ENCODE assay signal across 8 cellular contexts in genomic region chr6:111483736-111484654, GRCh38. TPM values are rescaled to one million over a fixed set of nuclear protein-coding genes. Genes with fewer than 3 reads are reported as not detected.
A peak's percentile ranks its signal among the peaks of the same experiment; 100 is the strongest.
DNase-seq lines count a peak whose midpoint lies in the region; ATAC-seq and TF ChIP-seq lines count a peak whose summit lies in the region.

No MANE protein-coding gene starts in this region.

- H3K4me3 ChIP-seq in WI38 (ENCODE audit: low read depth, low read length) (peak overlapping the region; percentile 78), kidney epithelial cell (ENCODE audit: low read depth, low read length) (peak overlapping the region; percentile 90)

- DNase-seq in AG08396 (ENCODE audit: low spot score) (peak; percentile 92), NCI-H2171 (lab: John Stamatoyannopoulos, UW) (peak; percentile 91), cerebellar nuclear complex (lab: John Stamatoyannopoulos, UW) (peak; percentile 53 to 68), kidney epithelial cell (ENCODE audit: low read depth) (peak; percentile 86)
- DNase-seq in stimulated activated CD4-positive, alpha-beta T cell treated with anti-CD3 and anti-CD28 coated beads, Interleukin-15, amount 100 ng/mL, for 1 hour (ENCODE audit: low read depth in 1 of 2, low spot score in 1 of 2): peak; percentile 50 to 82

- TF ChIP-seq CTCF in WI38 (IDR thresholded peaks at IDR 0.05; ENCODE audit: low read depth, low read length): no peak
- TF ChIP-seq CTCF in kidney epithelial cell (IDR thresholded peaks at IDR 0.05; ENCODE audit: insufficient read depth, low read length, poor library complexity, severe bottlenecking): no peak

- no peaks in the 10 kb centered on the region for H3K36me3 ChIP-seq in kidney epithelial cell (ENCODE audit: control insufficient read depth, insufficient read depth, low read length)

- ATAC-seq in GM18870 (IDR thresholded peaks at IDR 0.05; ENCODE audit: unreplicated experiment) (peak; percentile 36), HG03103 (IDR thresholded peaks at IDR 0.05; ENCODE audit: low read depth, unreplicated experiment) (peak; percentile 45)

- no peaks in the 10 kb centered on the region for H3K27me3 ChIP-seq in kidney epithelial cell (ENCODE audit: control insufficient read depth, insufficient read depth, low read length)

RNA-seq across cellular contexts. Expression of gene REV3L, which starts 1.0 kb away (rescaled TPM):
- 16.2 and 35.7 TPM in 2 replicates for total RNA-seq in kidney epithelial cell

Comparison
In these comparisons a context has a peak if more than half of its experiments do, and no peak if none do; other contexts are left out.
1. Peak in every context shown above with its lines: DNase-seq, ATAC-seq and H3K4me3 ChIP-seq.